In the genomic region with DNA sequence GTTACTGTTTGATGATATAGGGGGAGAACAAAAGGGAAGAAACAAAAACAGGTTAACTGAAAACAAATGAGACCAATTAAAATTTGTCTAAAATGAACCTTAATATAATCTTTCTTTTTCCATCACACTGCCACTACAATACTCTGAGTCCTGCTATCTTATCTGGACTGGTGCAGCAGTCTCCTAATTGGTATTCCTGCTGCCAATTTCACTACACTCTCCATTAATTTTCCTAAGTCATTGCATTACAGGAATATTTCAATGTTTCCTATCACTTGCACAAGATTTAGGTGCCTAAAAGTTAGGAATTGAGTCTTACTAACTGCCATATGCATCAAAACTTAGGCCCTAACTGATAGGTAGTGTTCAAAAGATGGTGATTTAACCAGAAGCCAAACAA, we compare ENCODE assay signal across 5 cellular contexts.
"Had no signal": no experiment of that assay in that cellular context is flagged by ENCODE, and none has a peak within 500 bp of the region (broad histone marks: within the 10 kb centered on the region; RNA-seq: fewer than 3 reads in every experiment).

No MANE protein-coding gene starts in this region.

- ATAC-seq: K562 had no signal

- DNase-seq: GM23248, GOT3, H7, IMR-90 had no signal
